In genomic region chr15:65346856-65347598, GRCh38 we compare ENCODE assay signal across 1 cellular context.
TF ChIP-seq lines count a peak whose summit lies in the region.

No MANE protein-coding gene starts in this region.

TF ChIP-seq in HepG2, 621 proteins besides CTCF, POLR2A, EP300 and RAD21:
- TF ChIP-seq ZNF629 (CRISPR knock-in tag; conservative IDR thresholded peaks at IDR 0.05) (peak; percentile 68; the same call in 1 of the 2 replicates), ATM (IDR thresholded peaks at IDR 0.05; ENCODE audit: borderline replicate concordance) (no peak), ZMAT5 (CRISPR knock-in tag; IDR thresholded peaks at IDR 0.05; ENCODE audit: borderline replicate concordance, low read depth) (no peak), CAMTA2 (CRISPR knock-in tag; IDR thresholded peaks at IDR 0.05; ENCODE audit: borderline replicate concordance) (no peak)
